ENCODE assay signal across 8 cellular contexts in genomic region chr16:20957153-20957552, GRCh38.
"Had no signal": no experiment of that assay in that cellular context is flagged by ENCODE, and none has a peak within 500 bp of the region (broad histone marks: within the 10 kb centered on the region; RNA-seq: fewer than 3 reads in every experiment).

No MANE protein-coding gene starts in this region.

- H3K9me3 Mint-ChIP-seq: HFFc6, IgD-negative memory B cell had no signal

- H3K36me3 ChIP-seq: HAP-1 had no signal

- H3K27ac Mint-ChIP-seq: HFFc6, IgD-negative memory B cell had no signal

- H3K27ac ChIP-seq: HL-60 had no signal

- H3K4me1 ChIP-seq: HAP-1 had no signal

- H3K9me3 ChIP-seq: HAP-1 had no signal

- H3K4me1 Mint-ChIP-seq: IgD-negative memory B cell had no signal

- ATAC-seq: HCT116, HepG2 had no signal

- DNase-seq: GOT3, H7, HFFc6 had no signal

- H3K4me3 Mint-ChIP-seq: HFFc6, IgD-negative memory B cell had no signal

- H3K4me3 ChIP-seq: HAP-1 had no signal
